18 cellular contexts compared by ENCODE assay signal in genomic region chr7:47067215-47067614, GRCh38.
DNase-seq lines count a peak whose midpoint lies in the region; ATAC-seq, FAIRE-seq and TF ChIP-seq lines count a peak whose summit lies in the region.
"Had no signal": no experiment of that assay in that cellular context is flagged by ENCODE, and none has a peak within 500 bp of the region (broad histone marks: within the 10 kb centered on the region; RNA-seq: fewer than 3 reads in every experiment).

No MANE protein-coding gene starts in this region.

- H3K36me3 ChIP-seq in SK-N-SH (replicated peaks in 1 of 2; ENCODE audit: control insufficient read depth in 1 of 2, insufficient read depth in 2 of 2, low read length in 1 of 2) (peaks cover 0 to 4% of the 10 kb centered on the region in 2 experiments), neuronal stem cell (replicated peaks in 1 of 2; ENCODE audit: control insufficient read depth in 2 of 2, insufficient read depth in 2 of 2, low read length in 2 of 2) (no peaks in the 10 kb centered on the region), colonic mucosa (no peaks in the 10 kb centered on the region), lower lobe of right lung (no peaks in the 10 kb centered on the region)

- TF ChIP-seq CTCF in SK-N-SH (IDR thresholded peaks at IDR 0.05) (no peak), colonic mucosa (IDR thresholded peaks at IDR 0.05) (no peak), lower lobe of right lung (IDR thresholded peaks at IDR 0.05) (no peak)

- H3F3A ChIP-seq in SK-N-SH (replicated peaks; ENCODE audit: insufficient read depth) = no peaks in the 10 kb centered on the region

- H3K27me3 ChIP-seq in SK-N-SH (ENCODE audit: insufficient read depth) (no peaks in the 10 kb centered on the region), neuronal stem cell (ENCODE audit: control insufficient read depth in 3 of 3, insufficient read depth in 3 of 3, low read depth in 1 of 3, low read length in 3 of 3) (no peaks in the 10 kb centered on the region), colonic mucosa (no peaks in the 10 kb centered on the region), lower lobe of right lung (ENCODE audit: low read depth) (no peaks in the 10 kb centered on the region)

- H3K4me2 ChIP-seq in SK-N-SH = no peak overlapping the region
- no peak overlapping the region for H3K4me2 ChIP-seq in neuronal stem cell (ENCODE audit: insufficient read depth, low read length, poor library complexity, severe bottlenecking)

- POLR2A ChIA-PET in SK-N-SH (lab: Yijun Ruan, JAX) = no interaction called here

- peak overlapping the region; percentile 15 for H3K18ac ChIP-seq in neuronal stem cell (ENCODE audit: low read length)

- TF ChIP-seq POLR2A in H54 (IDR thresholded peaks at IDR 0.05; ENCODE audit: low read depth, low read length) = no peak

- no peak for ATAC-seq in lower lobe of right lung

- no peak overlapping the region for H3K4ac ChIP-seq in neuronal stem cell (ENCODE audit: low read length)

- H3K9ac ChIP-seq in SK-N-SH = no peak overlapping the region
- H3K9ac ChIP-seq in neuronal stem cell (ENCODE audit: low read depth, low read length, poor library complexity) = no peak overlapping the region
- H3K9ac ChIP-seq in colonic mucosa (ENCODE audit: low read depth in 2 of 2, low read length in 2 of 2) = no peak overlapping the region

- H3K79me2 ChIP-seq in SK-N-SH (ENCODE audit: insufficient read depth) = no peaks in the 10 kb centered on the region

- TF ChIP-seq RAD21 in SK-N-SH (IDR thresholded peaks at IDR 0.05; ENCODE audit: low read length) = no peak

- H3K4me1 ChIP-seq in SK-N-SH (ENCODE audit: control insufficient read depth in 1 of 2, insufficient read depth in 2 of 2, low read depth in 1 of 2, low read length in 1 of 2) = peaks cover 0 to 4% of the 10 kb centered on the region in 2 experiments; a peak in 1 of 4 replicates
- peaks cover 0 to 5% of the 10 kb centered on the region in 2 donors for H3K4me1 ChIP-seq in neuronal stem cell (ENCODE audit: control insufficient read depth in 2 of 2, insufficient read depth in 1 of 2, low read depth in 1 of 2, low read length in 2 of 2)
- H3K4me1 ChIP-seq in colonic mucosa = no peaks in the 10 kb centered on the region
- no peaks in the 10 kb centered on the region for H3K4me1 ChIP-seq in lower lobe of right lung

- CTCF ChIA-PET in SK-N-SH (lab: Yijun Ruan, JAX) = interaction anchor here (1.1 to 1.3 kb wide), 3 partner anchors 20 to 1144 kb away, joined by 3 read pairs; no protein-coding TSS in a partner anchor

- intact Hi-C loops in colonic mucosa (cut with DNase I) = no loop called here
- intact Hi-C loops in lower lobe of right lung (cut with DNase I) = no loop called here

- no peak overlapping the region for H2BK15ac ChIP-seq in neuronal stem cell (ENCODE audit: low read length)

- no peaks in the 10 kb centered on the region for H3K79me1 ChIP-seq in neuronal stem cell (ENCODE audit: low read depth, low read length)

- H2BK5ac ChIP-seq in neuronal stem cell (ENCODE audit: low read length) = no peak overlapping the region

- WGBS in SK-N-SH (ENCODE audit: low lambda C conversion rate) = 42% methylated on average over 4 of the region's 4 CpGs
- WGBS in neuronal stem cell (ENCODE audit: extremely low coverage in 2 of 2, insufficient read length in 2 of 2, insufficient replicate concordance in 1 of 2), 2 donors = no CpG with 5 or more reads among the region's 4 CpGs

- H4K8ac ChIP-seq in neuronal stem cell (ENCODE audit: low read depth, low read length) = no peak overlapping the region

- H3K9me3 ChIP-seq in SK-N-SH = no peaks in the 10 kb centered on the region
- H3K9me3 ChIP-seq in neuronal stem cell (replicated peaks in 1 of 2; ENCODE audit: control insufficient read depth in 2 of 2, insufficient read depth in 1 of 2, low read depth in 1 of 2, low read length in 2 of 2) = no peaks in the 10 kb centered on the region
- H3K9me3 ChIP-seq in colonic mucosa = no peaks in the 10 kb centered on the region
- H3K9me3 ChIP-seq in lower lobe of right lung = no peaks in the 10 kb centered on the region

- H4K91ac ChIP-seq in neuronal stem cell (ENCODE audit: low read depth, low read length, poor library complexity) = no peak overlapping the region

- H3K27ac ChIP-seq in SK-N-SH (ENCODE audit: low read depth in 2 of 2, low read length in 1 of 2) (no peak overlapping the region), neuronal stem cell (replicated peaks; ENCODE audit: low read length) (no peak overlapping the region), colonic mucosa (no peak overlapping the region), lower lobe of right lung (no peak overlapping the region)

- H3K23ac ChIP-seq in neuronal stem cell (ENCODE audit: low read depth, low read length, poor library complexity) = no peak overlapping the region

- no peak for TF ChIP-seq EP300 in SK-N-SH (IDR thresholded peaks at IDR 0.05; ENCODE audit: borderline replicate concordance in 1 of 2, low read depth in 1 of 2, low read length in 1 of 2)

- no peak overlapping the region for H2AK5ac ChIP-seq in neuronal stem cell (ENCODE audit: low read depth, low read length)

- no peak overlapping the region for H3K14ac ChIP-seq in neuronal stem cell (ENCODE audit: low read length)

- no peak overlapping the region for H2BK120ac ChIP-seq in neuronal stem cell (ENCODE audit: low read depth, low read length)

- no peaks in the 10 kb centered on the region for H3K9me2 ChIP-seq in SK-N-SH

- no peak for FAIRE-seq in H54 (lab: Jason Lieb, UNC)

- H4K20me1 ChIP-seq in SK-N-SH (ENCODE audit: insufficient read depth) = no peaks in the 10 kb centered on the region

- H3K4me3 ChIP-seq in SK-N-SH (ENCODE audit: low read depth in 2 of 2, low read length in 1 of 2) = no peak overlapping the region
- H3K4me3 ChIP-seq in neuronal stem cell (ENCODE audit: low read length in 2 of 2) = no peak overlapping the region
- no peak overlapping the region for H3K4me3 ChIP-seq in colonic mucosa
- H3K4me3 ChIP-seq in lower lobe of right lung = no peak overlapping the region

- no peak overlapping the region for H2BK12ac ChIP-seq in neuronal stem cell (ENCODE audit: low read length)

- DNase-seq in SK-N-SH (peak; percentile 43), foreskin melanocyte (peak; percentile 80), neuronal stem cell (ENCODE audit: low spot score) (no peak), colonic mucosa (no peak), NCI-H1105 treated with DMSO at 0.1 percent for 48 hours (lab: John Stamatoyannopoulos, UW) (no peak), H54 (ENCODE audit: insufficient read length, low spot score) (no peak), lower lobe of right lung (no peak)
- DNase-seq: ACHN, C1 segment of cervical spinal cord, DMS79 treated with DMSO at 0.1 percent for 48 hours, H7, HFFc6, KG1, NCI-H1436 treated with DMSO at 0.1 percent for 48 hours, NCI-H2029, NCI-H2171, NCI-H446, Right ventricle myocardium superior had no signal

- H2AFZ ChIP-seq in SK-N-SH (ENCODE audit: low read depth) = no peak overlapping the region
- H2AFZ ChIP-seq in neuronal stem cell (ENCODE audit: low read length) = no peak overlapping the region

TF ChIP-seq in SK-N-SH, 30 proteins besides CTCF, POLR2A, EP300 and RAD21:
- TF ChIP-seq RXRA (IDR thresholded peaks at IDR 0.05; ENCODE audit: borderline replicate concordance, low read depth) (no peak), GATA2 (CRISPR knock-in tag; IDR thresholded peaks at IDR 0.05) (peak; percentile 68)
TF ChIP-seq in SK-N-SH: peak in this region for 1.

Comparison
In these comparisons a context has a peak if more than half of its experiments do, and no peak if none do; other contexts are left out.
1. DNase-seq: peak in SK-N-SH (single experiment) and foreskin melanocyte (single experiment); none in neuronal stem cell (single experiment), colonic mucosa (single experiment), NCI-H1105 treated with DMSO at 0.1 percent for 48 hours (single experiment), H54 (single experiment) and lower lobe of right lung (single experiment).